In the genomic region with DNA sequence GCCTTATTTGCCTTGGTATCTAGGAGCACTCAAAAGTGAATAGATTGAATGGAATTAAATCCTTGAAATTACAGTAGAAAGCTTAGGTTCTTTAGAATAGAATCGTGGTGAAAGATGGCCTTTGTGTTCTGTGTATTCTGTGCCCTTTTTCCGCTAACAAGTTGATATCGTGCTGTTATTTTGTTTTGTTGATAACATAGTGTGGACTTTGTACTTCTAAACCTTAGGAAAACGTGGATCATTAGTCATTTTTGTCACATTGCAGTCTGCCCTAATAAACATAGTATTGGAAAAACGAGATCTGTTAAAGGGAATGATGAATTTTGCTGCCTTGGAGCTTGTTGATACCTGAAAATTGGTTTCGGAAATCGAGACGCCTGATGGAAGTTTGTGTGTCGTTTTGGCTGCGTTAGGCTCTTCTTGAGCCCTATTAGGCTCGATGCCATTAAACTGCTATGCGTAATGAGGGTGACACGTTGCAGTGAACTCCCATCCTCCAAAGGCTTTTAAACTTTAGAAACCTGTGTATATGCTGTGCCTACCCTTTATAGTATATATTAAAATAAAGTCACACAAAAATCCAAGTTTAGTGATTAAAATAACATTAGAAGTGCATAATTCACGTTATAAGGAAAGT, we compare ENCODE assay signal across 1 cellular context.
TF ChIP-seq lines count a peak whose summit lies in the region.

No MANE protein-coding gene starts in this region.

TF ChIP-seq in H1, 55 proteins besides CTCF, POLR2A, EP300 and RAD21:
- TF ChIP-seq, protein P1, sequence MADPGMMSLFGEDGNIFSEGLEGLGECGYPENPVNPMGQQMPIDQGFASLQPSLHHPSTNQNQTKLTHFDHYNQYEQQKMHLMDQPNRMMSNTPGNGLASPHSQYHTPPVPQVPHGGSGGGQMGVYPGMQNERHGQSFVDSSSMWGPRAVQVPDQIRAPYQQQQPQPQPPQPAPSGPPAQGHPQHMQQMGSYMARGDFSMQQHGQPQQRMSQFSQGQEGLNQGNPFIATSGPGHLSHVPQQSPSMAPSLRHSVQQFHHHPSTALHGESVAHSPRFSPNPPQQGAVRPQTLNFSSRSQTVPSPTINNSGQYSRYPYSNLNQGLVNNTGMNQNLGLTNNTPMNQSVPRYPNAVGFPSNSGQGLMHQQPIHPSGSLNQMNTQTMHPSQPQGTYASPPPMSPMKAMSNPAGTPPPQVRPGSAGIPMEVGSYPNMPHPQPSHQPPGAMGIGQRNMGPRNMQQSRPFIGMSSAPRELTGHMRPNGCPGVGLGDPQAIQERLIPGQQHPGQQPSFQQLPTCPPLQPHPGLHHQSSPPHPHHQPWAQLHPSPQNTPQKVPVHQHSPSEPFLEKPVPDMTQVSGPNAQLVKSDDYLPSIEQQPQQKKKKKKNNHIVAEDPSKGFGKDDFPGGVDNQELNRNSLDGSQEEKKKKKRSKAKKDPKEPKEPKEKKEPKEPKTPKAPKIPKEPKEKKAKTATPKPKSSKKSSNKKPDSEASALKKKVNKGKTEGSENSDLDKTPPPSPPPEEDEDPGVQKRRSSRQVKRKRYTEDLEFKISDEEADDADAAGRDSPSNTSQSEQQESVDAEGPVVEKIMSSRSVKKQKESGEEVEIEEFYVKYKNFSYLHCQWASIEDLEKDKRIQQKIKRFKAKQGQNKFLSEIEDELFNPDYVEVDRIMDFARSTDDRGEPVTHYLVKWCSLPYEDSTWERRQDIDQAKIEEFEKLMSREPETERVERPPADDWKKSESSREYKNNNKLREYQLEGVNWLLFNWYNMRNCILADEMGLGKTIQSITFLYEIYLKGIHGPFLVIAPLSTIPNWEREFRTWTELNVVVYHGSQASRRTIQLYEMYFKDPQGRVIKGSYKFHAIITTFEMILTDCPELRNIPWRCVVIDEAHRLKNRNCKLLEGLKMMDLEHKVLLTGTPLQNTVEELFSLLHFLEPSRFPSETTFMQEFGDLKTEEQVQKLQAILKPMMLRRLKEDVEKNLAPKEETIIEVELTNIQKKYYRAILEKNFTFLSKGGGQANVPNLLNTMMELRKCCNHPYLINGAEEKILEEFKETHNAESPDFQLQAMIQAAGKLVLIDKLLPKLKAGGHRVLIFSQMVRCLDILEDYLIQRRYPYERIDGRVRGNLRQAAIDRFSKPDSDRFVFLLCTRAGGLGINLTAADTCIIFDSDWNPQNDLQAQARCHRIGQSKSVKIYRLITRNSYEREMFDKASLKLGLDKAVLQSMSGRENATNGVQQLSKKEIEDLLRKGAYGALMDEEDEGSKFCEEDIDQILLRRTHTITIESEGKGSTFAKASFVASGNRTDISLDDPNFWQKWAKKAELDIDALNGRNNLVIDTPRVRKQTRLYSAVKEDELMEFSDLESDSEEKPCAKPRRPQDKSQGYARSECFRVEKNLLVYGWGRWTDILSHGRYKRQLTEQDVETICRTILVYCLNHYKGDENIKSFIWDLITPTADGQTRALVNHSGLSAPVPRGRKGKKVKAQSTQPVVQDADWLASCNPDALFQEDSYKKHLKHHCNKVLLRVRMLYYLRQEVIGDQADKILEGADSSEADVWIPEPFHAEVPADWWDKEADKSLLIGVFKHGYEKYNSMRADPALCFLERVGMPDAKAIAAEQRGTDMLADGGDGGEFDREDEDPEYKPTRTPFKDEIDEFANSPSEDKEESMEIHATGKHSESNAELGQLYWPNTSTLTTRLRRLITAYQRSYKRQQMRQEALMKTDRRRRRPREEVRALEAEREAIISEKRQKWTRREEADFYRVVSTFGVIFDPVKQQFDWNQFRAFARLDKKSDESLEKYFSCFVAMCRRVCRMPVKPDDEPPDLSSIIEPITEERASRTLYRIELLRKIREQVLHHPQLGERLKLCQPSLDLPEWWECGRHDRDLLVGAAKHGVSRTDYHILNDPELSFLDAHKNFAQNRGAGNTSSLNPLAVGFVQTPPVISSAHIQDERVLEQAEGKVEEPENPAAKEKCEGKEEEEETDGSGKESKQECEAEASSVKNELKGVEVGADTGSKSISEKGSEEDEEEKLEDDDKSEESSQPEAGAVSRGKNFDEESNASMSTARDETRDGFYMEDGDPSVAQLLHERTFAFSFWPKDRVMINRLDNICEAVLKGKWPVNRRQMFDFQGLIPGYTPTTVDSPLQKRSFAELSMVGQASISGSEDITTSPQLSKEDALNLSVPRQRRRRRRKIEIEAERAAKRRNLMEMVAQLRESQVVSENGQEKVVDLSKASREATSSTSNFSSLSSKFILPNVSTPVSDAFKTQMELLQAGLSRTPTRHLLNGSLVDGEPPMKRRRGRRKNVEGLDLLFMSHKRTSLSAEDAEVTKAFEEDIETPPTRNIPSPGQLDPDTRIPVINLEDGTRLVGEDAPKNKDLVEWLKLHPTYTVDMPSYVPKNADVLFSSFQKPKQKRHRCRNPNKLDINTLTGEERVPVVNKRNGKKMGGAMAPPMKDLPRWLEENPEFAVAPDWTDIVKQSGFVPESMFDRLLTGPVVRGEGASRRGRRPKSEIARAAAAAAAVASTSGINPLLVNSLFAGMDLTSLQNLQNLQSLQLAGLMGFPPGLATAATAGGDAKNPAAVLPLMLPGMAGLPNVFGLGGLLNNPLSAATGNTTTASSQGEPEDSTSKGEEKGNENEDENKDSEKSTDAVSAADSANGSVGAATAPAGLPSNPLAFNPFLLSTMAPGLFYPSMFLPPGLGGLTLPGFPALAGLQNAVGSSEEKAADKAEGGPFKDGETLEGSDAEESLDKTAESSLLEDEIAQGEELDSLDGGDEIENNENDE (IDR thresholded peaks at IDR 0.05; ENCODE audit: insufficient replicate concordance, low read length): no peak
- TF ChIP-seq, protein P2, sequence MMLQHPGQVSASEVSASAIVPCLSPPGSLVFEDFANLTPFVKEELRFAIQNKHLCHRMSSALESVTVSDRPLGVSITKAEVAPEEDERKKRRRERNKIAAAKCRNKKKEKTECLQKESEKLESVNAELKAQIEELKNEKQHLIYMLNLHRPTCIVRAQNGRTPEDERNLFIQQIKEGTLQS (IDR thresholded peaks at IDR 0.05; ENCODE audit: insufficient read depth, low read depth, low read length): no peak
- no peak for TF ChIP-seq NANOG (IDR thresholded peaks at IDR 0.05; ENCODE audit: insufficient read depth, low read depth, low read length, poor library complexity, severe bottlenecking)
- no peak for TF ChIP-seq GABPA (IDR thresholded peaks at IDR 0.05; ENCODE audit: borderline replicate concordance, insufficient read depth, low read length)
- TF ChIP-seq CBX5 (IDR thresholded peaks at IDR 0.05; ENCODE audit: low read depth, low read length): no peak
- no peak for TF ChIP-seq FOSL1 (IDR thresholded peaks at IDR 0.05; ENCODE audit: insufficient read depth, low read depth, low read length)
- no peak for TF ChIP-seq GTF2F1 (IDR thresholded peaks at IDR 0.05; ENCODE audit: borderline replicate concordance, low read depth, low read length)
